Comparison of ENCODE assay signal across 16 cellular contexts in the genomic region with DNA sequence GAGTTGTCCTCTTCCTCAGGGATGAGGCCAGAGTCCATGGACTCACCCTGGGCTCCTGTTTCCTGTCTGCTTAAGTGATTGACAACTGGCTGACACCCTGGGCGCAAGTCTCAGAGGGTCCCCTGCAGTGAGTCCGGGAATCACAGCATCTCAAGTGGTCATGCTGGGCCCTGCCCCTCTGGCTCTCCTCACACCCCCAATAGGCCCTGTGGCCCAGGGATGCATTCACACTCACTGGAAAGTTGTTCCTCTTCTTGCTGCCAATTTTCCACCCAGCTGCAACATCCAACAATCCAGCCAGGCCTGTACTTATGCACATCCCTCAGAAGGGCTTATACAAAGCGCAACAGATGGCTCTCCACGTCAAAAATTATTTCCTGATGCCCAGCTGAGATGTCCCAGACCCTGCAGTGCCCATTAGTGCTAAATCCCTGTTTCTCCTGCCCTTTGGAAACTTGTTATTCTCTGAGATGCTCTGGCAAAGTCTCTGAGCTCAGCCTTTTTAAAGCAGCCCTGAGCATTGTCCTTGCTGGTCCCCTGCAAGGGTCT.
A peak's percentile ranks its signal among the peaks of the same experiment; 100 is the strongest.
DNase-seq lines count a peak whose midpoint lies in the region; ATAC-seq, FAIRE-seq and TF ChIP-seq lines count a peak whose summit lies in the region.
"Had no signal": no experiment of that assay in that cellular context is flagged by ENCODE, and none has a peak within 500 bp of the region (broad histone marks: within the 10 kb centered on the region; RNA-seq: fewer than 3 reads in every experiment).

No MANE protein-coding gene starts in this region.

- no peaks in the 10 kb centered on the region for H3K36me3 Mint-ChIP-seq in neural progenitor cell
- H3K36me3 Mint-ChIP-seq: CD4-positive, CD25-positive, alpha-beta regulatory T cell had no signal

- H3K36me3 ChIP-seq in BE2C (no peaks in the 10 kb centered on the region), bronchial epithelial cell (ENCODE audit: control insufficient read depth, insufficient read depth, low read length) (no peaks in the 10 kb centered on the region), neural progenitor cell (no peaks in the 10 kb centered on the region)
- H3K36me3 ChIP-seq: BLaER1 treated with 17β-estradiol and CSF1 and Interleukin-3, amounts not matched to agents 10 nM and 100 nM had no signal

- no peak overlapping the region for H3K4me2 ChIP-seq in neural progenitor cell
- H3K4me2 ChIP-seq: BLaER1 treated with 17β-estradiol and CSF1 and Interleukin-3, amounts not matched to agents 10 nM and 100 nM had no signal

- peak; percentile 7 for FAIRE-seq in bronchial epithelial cell (lab: Jason Lieb, UNC)
- FAIRE-seq: GM12878, GM18507 had no signal

- H3F3A ChIP-seq in neural progenitor cell (ENCODE audit: low read depth), result no peaks in the 10 kb centered on the region

- H3K9me3 ChIP-seq in BE2C (no peaks in the 10 kb centered on the region), neural progenitor cell (ENCODE audit: low read depth) (no peaks in the 10 kb centered on the region)

- no peaks in the 10 kb centered on the region for H3K79me2 ChIP-seq in neural progenitor cell (ENCODE audit: low read depth)

- no peak overlapping the region for H3K4me3 Mint-ChIP-seq in neural progenitor cell
- H3K4me3 Mint-ChIP-seq: CD4-positive, CD25-positive, alpha-beta regulatory T cell had no signal

- peak overlapping the region; percentile 57 for H3K27ac Mint-ChIP-seq in neural progenitor cell
- H3K27ac Mint-ChIP-seq: CD4-positive, CD25-positive, alpha-beta regulatory T cell had no signal

- no peak overlapping the region for H3K27ac ChIP-seq in neural progenitor cell
- H3K27ac ChIP-seq: BLaER1 treated with 17β-estradiol and CSF1 and Interleukin-3, amounts not matched to agents 10 nM and 100 nM; GM23248 had no signal

- TF ChIP-seq CTCF in BE2C (IDR thresholded peaks at IDR 0.05; ENCODE audit: low read depth, low read length) (no peak), bronchial epithelial cell (IDR thresholded peaks at IDR 0.05; ENCODE audit: insufficient read depth, low read length, severe bottlenecking) (no peak), neural progenitor cell (IDR thresholded peaks at IDR 0.05) (no peak)

- ATAC-seq in GM19397 (IDR thresholded peaks at IDR 0.05; ENCODE audit: unreplicated experiment) (no peak), HG03175 (IDR thresholded peaks at IDR 0.05; ENCODE audit: unreplicated experiment) (no peak), left colon (no peak)
- ATAC-seq: GM12878 had no signal

- H3K4me1 ChIP-seq in BE2C (peaks cover 37% of the 10 kb centered on the region), neural progenitor cell (no peaks in the 10 kb centered on the region)
- H3K4me1 ChIP-seq: BLaER1 treated with 17β-estradiol and CSF1 and Interleukin-3, amounts not matched to agents 10 nM and 100 nM had no signal

- peaks cover 12% of the 10 kb centered on the region for H3K4me1 Mint-ChIP-seq in neural progenitor cell
- H3K4me1 Mint-ChIP-seq: CD4-positive, CD25-positive, alpha-beta regulatory T cell had no signal

- peaks cover 10% of the 10 kb centered on the region for H3K27me3 Mint-ChIP-seq in neural progenitor cell (ENCODE audit: insufficient read depth, low read depth)

- DNase-seq in BE2C (peak; percentile 84), SK-N-DZ (ENCODE audit: low spot score) (peak; percentile 99), bronchial epithelial cell (ENCODE audit: low read depth) (no peak), neural progenitor cell (ENCODE audit: low spot score) (no peak), DMS53 (lab: John Stamatoyannopoulos, UW) (no peak), left colon (no peak)
- DNase-seq: 8988T; AML-193; CD4-positive, CD25-positive, alpha-beta regulatory T cell; GM23248; H7 had no signal

- intact Hi-C loops in left colon (cut with DNase I, micrococcal nuclease), result no loop called here

- no peak overlapping the region for H3K9ac ChIP-seq in neural progenitor cell
- H3K9ac ChIP-seq: BLaER1 treated with 17β-estradiol and CSF1 and Interleukin-3, amounts not matched to agents 10 nM and 100 nM; GM23248 had no signal

- no peaks in the 10 kb centered on the region for H3K9me3 Mint-ChIP-seq in neural progenitor cell

- no peak overlapping the region for H2AFZ ChIP-seq in neural progenitor cell (replicated peaks)
- H2AFZ ChIP-seq: GM23248 had no signal

- no peaks in the 10 kb centered on the region for H3K27me3 ChIP-seq in BE2C
- H3K27me3 ChIP-seq in bronchial epithelial cell (ENCODE audit: control insufficient read depth, insufficient read depth, low read length), result peaks cover 2% of the 10 kb centered on the region
- H3K27me3 ChIP-seq in neural progenitor cell, result no peaks in the 10 kb centered on the region
- H3K27me3 ChIP-seq: BLaER1 treated with 17β-estradiol and CSF1 and Interleukin-3, amounts not matched to agents 10 nM and 100 nM had no signal

- H3K4me3 ChIP-seq in BE2C (ENCODE audit: low read depth, low read length) (no peak overlapping the region), bronchial epithelial cell (ENCODE audit: low read depth, low read length) (no peak overlapping the region), neural progenitor cell (no peak overlapping the region)
- H3K4me3 ChIP-seq: BLaER1 treated with 17β-estradiol and CSF1 and Interleukin-3, amounts not matched to agents 10 nM and 100 nM; GM12878; GM23248 had no signal

- H4K20me1 ChIP-seq in neural progenitor cell (ENCODE audit: low read depth), result no peaks in the 10 kb centered on the region

Comparison
In these comparisons a context has a peak if more than half of its experiments do, and no peak if none do; other contexts are left out.
1. DNase-seq: peak in BE2C (single experiment) and SK-N-DZ (single experiment); none in bronchial epithelial cell (single experiment), neural progenitor cell (single experiment), DMS53 (single experiment) and left colon (0 of 2).